ENCODE assay signal across 8 cellular contexts in the genomic region with DNA sequence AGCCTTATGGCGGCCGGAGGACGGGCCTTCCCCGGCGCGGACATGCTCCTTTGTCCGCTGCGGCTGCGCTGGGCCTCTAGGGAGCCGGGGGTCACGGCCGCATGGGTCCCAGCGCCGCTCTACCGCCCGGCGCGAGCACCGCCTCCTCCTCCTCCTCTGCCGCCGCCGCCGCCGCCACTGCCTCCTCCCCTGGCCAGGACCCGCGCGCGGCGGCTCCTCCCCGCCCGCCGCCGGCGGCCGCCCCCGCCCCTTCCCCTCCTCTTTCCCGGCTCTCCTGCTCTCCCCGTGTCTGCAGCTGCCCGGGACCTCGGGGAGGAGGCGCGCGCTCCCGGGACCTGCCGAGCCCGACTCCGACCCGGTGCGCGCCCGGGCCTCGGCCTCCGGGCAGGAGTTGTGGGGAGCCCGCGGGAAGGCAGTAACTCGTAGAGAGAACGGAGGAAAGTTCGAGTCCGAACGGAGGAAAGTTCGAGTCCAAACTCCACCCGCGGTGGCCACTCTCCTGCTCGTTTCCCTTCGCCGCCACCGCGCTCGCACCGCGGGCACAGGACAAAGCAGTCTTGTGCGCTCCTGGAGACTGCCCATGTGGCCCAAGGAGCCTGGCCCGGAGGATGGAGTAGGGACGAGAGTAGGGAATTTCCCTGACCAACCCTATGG. TPM values are rescaled to one million over a fixed set of nuclear protein-coding genes. Genes with fewer than 3 reads are reported as not detected.
A peak's percentile ranks its signal among the peaks of the same experiment; 100 is the strongest.
DNase-seq lines count a peak whose midpoint lies in the region; ATAC-seq, FAIRE-seq and TF ChIP-seq lines count a peak whose summit lies in the region.

A gene with protein sequence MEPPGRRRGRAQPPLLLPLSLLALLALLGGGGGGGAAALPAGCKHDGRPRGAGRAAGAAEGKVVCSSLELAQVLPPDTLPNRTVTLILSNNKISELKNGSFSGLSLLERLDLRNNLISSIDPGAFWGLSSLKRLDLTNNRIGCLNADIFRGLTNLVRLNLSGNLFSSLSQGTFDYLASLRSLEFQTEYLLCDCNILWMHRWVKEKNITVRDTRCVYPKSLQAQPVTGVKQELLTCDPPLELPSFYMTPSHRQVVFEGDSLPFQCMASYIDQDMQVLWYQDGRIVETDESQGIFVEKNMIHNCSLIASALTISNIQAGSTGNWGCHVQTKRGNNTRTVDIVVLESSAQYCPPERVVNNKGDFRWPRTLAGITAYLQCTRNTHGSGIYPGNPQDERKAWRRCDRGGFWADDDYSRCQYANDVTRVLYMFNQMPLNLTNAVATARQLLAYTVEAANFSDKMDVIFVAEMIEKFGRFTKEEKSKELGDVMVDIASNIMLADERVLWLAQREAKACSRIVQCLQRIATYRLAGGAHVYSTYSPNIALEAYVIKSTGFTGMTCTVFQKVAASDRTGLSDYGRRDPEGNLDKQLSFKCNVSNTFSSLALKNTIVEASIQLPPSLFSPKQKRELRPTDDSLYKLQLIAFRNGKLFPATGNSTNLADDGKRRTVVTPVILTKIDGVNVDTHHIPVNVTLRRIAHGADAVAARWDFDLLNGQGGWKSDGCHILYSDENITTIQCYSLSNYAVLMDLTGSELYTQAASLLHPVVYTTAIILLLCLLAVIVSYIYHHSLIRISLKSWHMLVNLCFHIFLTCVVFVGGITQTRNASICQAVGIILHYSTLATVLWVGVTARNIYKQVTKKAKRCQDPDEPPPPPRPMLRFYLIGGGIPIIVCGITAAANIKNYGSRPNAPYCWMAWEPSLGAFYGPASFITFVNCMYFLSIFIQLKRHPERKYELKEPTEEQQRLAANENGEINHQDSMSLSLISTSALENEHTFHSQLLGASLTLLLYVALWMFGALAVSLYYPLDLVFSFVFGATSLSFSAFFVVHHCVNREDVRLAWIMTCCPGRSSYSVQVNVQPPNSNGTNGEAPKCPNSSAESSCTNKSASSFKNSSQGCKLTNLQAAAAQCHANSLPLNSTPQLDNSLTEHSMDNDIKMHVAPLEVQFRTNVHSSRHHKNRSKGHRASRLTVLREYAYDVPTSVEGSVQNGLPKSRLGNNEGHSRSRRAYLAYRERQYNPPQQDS (N-terminal part only) (minus strand): TSS at position 179 of the 654 bp plus-strand sequence. CDS start 282 bp downstream, outside the sequence.

- H3K27me3 ChIP-seq in endothelial cell of umbilical vein (ENCODE audit: control insufficient read depth in 2 of 2, insufficient read depth in 2 of 2, low read length in 2 of 2) (no peaks in the 10 kb centered on the region), mesenchymal stem cell (ENCODE audit: control insufficient read depth in 1 of 2, insufficient read depth in 1 of 2, low read length in 2 of 2) (no peaks in the 10 kb centered on the region)

- 2% methylated on average over 59 of the region's 74 CpGs for WGBS in mesenchymal stem cell

- peak; percentile 49 to 55 for DNase-seq in NCI-H1930 (lab: John Stamatoyannopoulos, UW)
- DNase-seq in activated CD4-positive, alpha-beta T cell treated with anti-CD3 and anti-CD28 coated beads, Interleukin-2, amount 10 ng/mL, durations not matched to agents 24 days and 14 days, result peak; percentile 83
- DNase-seq in endothelial cell of umbilical vein (ENCODE audit: low read depth, low spot score), result peak; percentile 81
- peak; percentile 78 for DNase-seq in mesenchymal stem cell
- DNase-seq in stimulated activated CD8-positive, alpha-beta memory T cell treated with anti-CD3 and anti-CD28 coated beads, Interleukin-15, amount 100 ng/mL, for 48 hours (ENCODE audit: low read depth in 2 of 2), result peak; percentile 9 to 11
- DNase-seq in pons (ENCODE audit: low spot score), result no peak

- ATAC-seq in GM21786 (IDR thresholded peaks at IDR 0.05; ENCODE audit: unreplicated experiment), result peak; percentile 53

- H2BK120ac ChIP-seq in mesenchymal stem cell (ENCODE audit: low read depth, low read length), result peak within 1 kb of the TSS; percentile 67

- H3K9me3 ChIP-seq in endothelial cell of umbilical vein (replicated peaks; ENCODE audit: control insufficient read depth, insufficient read depth, low read length), result no peaks in the 10 kb centered on the region
- no peaks in the 10 kb centered on the region for H3K9me3 ChIP-seq in mesenchymal stem cell (ENCODE audit: control insufficient read depth, low read length)

- FAIRE-seq in endothelial cell of umbilical vein (lab: Jason Lieb, UNC), result peak; percentile 63

- H3K4me3 ChIP-seq in endothelial cell of umbilical vein (replicated peaks in 1 of 3; ENCODE audit: insufficient read depth in 1 of 3, low read depth in 1 of 3, low read length in 3 of 3), result peak within 1 kb of the TSS; percentile 62 to 85 (median 68)
- H3K4me3 ChIP-seq in mesenchymal stem cell (ENCODE audit: insufficient read depth in 1 of 2, low read depth in 1 of 2, low read length in 2 of 2), result peak within 1 kb of the TSS; percentile 67 to 88

- H3K4me1 Mint-ChIP-seq in activated CD4-positive, alpha-beta T cell treated with anti-CD3 and anti-CD28 coated beads, Interleukin-2, amount 10 ng/mL, durations not matched to agents 24 days and 14 days, result peaks cover 21% of the 10 kb centered on the region

- H3K27ac ChIP-seq in C4-2B (peak within 1 kb of the TSS; percentile 79), endothelial cell of umbilical vein (ENCODE audit: insufficient read depth, low read depth, low read length) (peak within 1 kb of the TSS; percentile 4), mesenchymal stem cell (ENCODE audit: low read length, poor library complexity, severe bottlenecking) (peak within 1 kb of the TSS; percentile 72)

- H2AK5ac ChIP-seq in mesenchymal stem cell (ENCODE audit: low read length, severe bottlenecking), result no peak within 1 kb of the TSS

- peak within 1 kb of the TSS; percentile 100 for H3K4me3 Mint-ChIP-seq in activated CD4-positive, alpha-beta T cell treated with anti-CD3 and anti-CD28 coated beads, Interleukin-2, amount 10 ng/mL, durations not matched to agents 24 days and 14 days

- H3K9me1 ChIP-seq in endothelial cell of umbilical vein (replicated peaks; ENCODE audit: control insufficient read depth, extremely low read depth, insufficient read depth, low read length), result no peaks in the 10 kb centered on the region

- peaks cover 7% of the 10 kb centered on the region for H3K27me3 Mint-ChIP-seq in activated CD4-positive, alpha-beta T cell treated with anti-CD3 and anti-CD28 coated beads, Interleukin-2, amount 10 ng/mL, durations not matched to agents 24 days and 14 days

- H3K9ac ChIP-seq in endothelial cell of umbilical vein (replicated peaks; ENCODE audit: extremely low read depth, insufficient read depth, low read length) (peak within 1 kb of the TSS; percentile 69), mesenchymal stem cell (ENCODE audit: low read length) (peak within 1 kb of the TSS; percentile 88)

- H4K20me1 ChIP-seq in endothelial cell of umbilical vein (replicated peaks; ENCODE audit: control insufficient read depth, extremely low read depth, insufficient read depth, low read length), result no peaks in the 10 kb centered on the region

- H3K36me3 Mint-ChIP-seq in activated CD4-positive, alpha-beta T cell treated with anti-CD3 and anti-CD28 coated beads, Interleukin-2, amount 10 ng/mL, durations not matched to agents 24 days and 14 days (ENCODE audit: low read depth), result peaks cover 5% of the 10 kb centered on the region

- no peaks in the 10 kb centered on the region for H3K36me3 ChIP-seq in endothelial cell of umbilical vein (ENCODE audit: control insufficient read depth in 2 of 2, extremely low read depth in 1 of 2, insufficient read depth in 2 of 2, low read length in 2 of 2)
- H3K36me3 ChIP-seq in mesenchymal stem cell (ENCODE audit: control insufficient read depth in 1 of 2, insufficient read depth in 2 of 2, low read depth in 1 of 2, low read length in 2 of 2), result no peaks in the 10 kb centered on the region

- no peaks in the 10 kb centered on the region for H3K9me3 Mint-ChIP-seq in activated CD4-positive, alpha-beta T cell treated with anti-CD3 and anti-CD28 coated beads, Interleukin-2, amount 10 ng/mL, durations not matched to agents 24 days and 14 days

- H3K14ac ChIP-seq in mesenchymal stem cell (ENCODE audit: low read length in 2 of 2), result peak within 1 kb of the TSS in 1 of 2 experiments; percentile 84

- TF ChIP-seq CTCF in C4-2B (conservative IDR thresholded peaks at IDR 0.05), result no peak
- no peak for TF ChIP-seq CTCF in endothelial cell of umbilical vein (IDR thresholded peaks at IDR 0.05; ENCODE audit: extremely low read depth in 1 of 2, insufficient read depth in 1 of 2, low read depth in 1 of 2, low read length in 2 of 2)

- peak within 1 kb of the TSS in 1 of 2 experiments; percentile 96 for H3K23ac ChIP-seq in mesenchymal stem cell (ENCODE audit: low read length in 2 of 2)

- peaks cover 38% of the 10 kb centered on the region for H3K79me2 ChIP-seq in endothelial cell of umbilical vein (ENCODE audit: control insufficient read depth, insufficient read depth, low read length)

- H2BK5ac ChIP-seq in mesenchymal stem cell (ENCODE audit: low read depth, low read length, poor library complexity, severe bottlenecking), result peak within 1 kb of the TSS; percentile 83

- dilution Hi-C loops in endothelial cell of umbilical vein (cut with MboI; ENCODE audit: extremely low pct_ligation_motif_present, low sequenced_read_pairs), result no loop called here

- peak within 1 kb of the TSS; percentile 74 for H4K8ac ChIP-seq in mesenchymal stem cell (ENCODE audit: low read length)

- peak within 1 kb of the TSS; percentile 95 for H2AFZ ChIP-seq in endothelial cell of umbilical vein (ENCODE audit: low read depth, low read length)
- H2AFZ ChIP-seq in mesenchymal stem cell (ENCODE audit: low read depth, low read length), result peak within 1 kb of the TSS; percentile 98

- H3K4ac ChIP-seq in mesenchymal stem cell (ENCODE audit: low read depth in 1 of 2, low read length in 2 of 2), result peak within 1 kb of the TSS; percentile 63 to 70

- peak within 1 kb of the TSS in 1 of 2 experiments; percentile 83 for H2BK12ac ChIP-seq in mesenchymal stem cell (ENCODE audit: low read length in 2 of 2)

- peak within 1 kb of the TSS; percentile 99 for H3K4me2 ChIP-seq in endothelial cell of umbilical vein (ENCODE audit: insufficient read depth, low read length)
- peak within 1 kb of the TSS; percentile 99 for H3K4me2 ChIP-seq in mesenchymal stem cell (ENCODE audit: low read length, poor library complexity, severe bottlenecking)

- POLR2A ChIA-PET in endothelial cell of umbilical vein (lab: Charles Lee), result interaction anchor here (0.5 kb wide), 1 partner anchor 40 kb away, joined by 3 read pairs; no protein-coding TSS in a partner anchor

- BruUV-seq in endothelial cell of umbilical vein (replicated peaks; lab: Mats Ljungman, UMichigan), result TSS peak; percentile 68

- intact Hi-C loops in activated CD4-positive, alpha-beta T cell treated with anti-CD3 and anti-CD28 coated beads, Interleukin-2, amount 10 ng/mL, durations not matched to agents 24 days and 14 days (cut with micrococcal nuclease), result loop anchor here (1.0 to 10.0 kb wide), 5 partner anchors 15 to 819 kb away; no protein-coding TSS in a partner anchor
- intact Hi-C loops in endothelial cell of umbilical vein (cut with micrococcal nuclease), result loop anchor here (1.0 to 2.0 kb wide), 5 partner anchors 13 to 747 kb away; no protein-coding TSS in a partner anchor

- H3K79me1 ChIP-seq in mesenchymal stem cell (replicated peaks; ENCODE audit: low read length, poor library complexity, severe bottlenecking), result peaks cover 9% of the 10 kb centered on the region

- peak within 1 kb of the TSS; percentile 96 for H3K27ac Mint-ChIP-seq in activated CD4-positive, alpha-beta T cell treated with anti-CD3 and anti-CD28 coated beads, Interleukin-2, amount 10 ng/mL, durations not matched to agents 24 days and 14 days

- peak within 1 kb of the TSS; percentile 65 to 93 for H3K18ac ChIP-seq in mesenchymal stem cell (ENCODE audit: low read depth in 1 of 2, low read length in 2 of 2)

- H3K4me1 ChIP-seq in endothelial cell of umbilical vein (ENCODE audit: control insufficient read depth, extremely low read depth, insufficient read depth, low read length), result peaks cover 17% of the 10 kb centered on the region
- peaks cover 2% of the 10 kb centered on the region for H3K4me1 ChIP-seq in mesenchymal stem cell (ENCODE audit: control insufficient read depth, insufficient read depth, low read depth, low read length)

- no peak within 1 kb of the TSS for H2BK15ac ChIP-seq in mesenchymal stem cell (ENCODE audit: low read depth, poor library complexity, severe bottlenecking)

- CTCF ChIA-PET in endothelial cell of umbilical vein (lab: Charles Lee), result interaction anchor here (1.1 kb wide), 1 partner anchor 127 kb away, joined by 3 read pairs; no protein-coding TSS in a partner anchor

- H4K91ac ChIP-seq in mesenchymal stem cell (ENCODE audit: low read length), result peak within 1 kb of the TSS; percentile 81

- TF ChIP-seq POLR2A in endothelial cell of umbilical vein (IDR thresholded peaks at IDR 0.05; ENCODE audit: low read depth, low read length), result no peak

RNA-seq across cellular contexts. Expression of the gene that starts here (rescaled TPM):
- total RNA-seq in activated CD4-positive, alpha-beta T cell treated with anti-CD3 and anti-CD28 coated beads, Interleukin-2, amount 10 ng/mL, durations not matched to agents 24 days and 14 days, result 23.0 and 23.1 TPM in 2 replicates
- 34.4 and 36.2 TPM in 2 replicates for total RNA-seq in endothelial cell of umbilical vein
- polyA plus RNA-seq in endothelial cell of umbilical vein, result 13.1 and 17.2 TPM in 2 replicates
- polyA plus RNA-seq in endothelial cell of umbilical vein (2011; cell fraction: cytosol; rRNA removed), result 15.1 and 15.7 TPM in 2 replicates
- 40.0 and 42.2 TPM in 2 replicates for polyA plus RNA-seq in endothelial cell of umbilical vein (2011; cell fraction: nucleus; rRNA removed)
- 28.2 and 34.4 TPM in 2 replicates for polyA plus RNA-seq in endothelial cell of umbilical vein (2012)
- polyA minus RNA-seq in endothelial cell of umbilical vein, result 87.4 and 135 TPM in 2 replicates
- polyA minus RNA-seq in endothelial cell of umbilical vein (2011; cell fraction: cytosol; rRNA and poly(A)+ RNA removed), result 6.7 TPM
- 67.8 and 132 TPM in 2 replicates for polyA minus RNA-seq in endothelial cell of umbilical vein (2011; cell fraction: nucleus; rRNA and poly(A)+ RNA removed)
- polyA plus RNA-seq in mesenchymal stem cell (2013, experiment 1 of 2), result 19.9 TPM
- 19.8 TPM for polyA plus RNA-seq in mesenchymal stem cell (2013, experiment 2 of 2)

Comparison
In these comparisons a context has a peak if more than half of its experiments do, and no peak if none do; other contexts are left out.
1. H3K27ac ChIP-seq: peak in every context shown above with its lines; median percentile 79 in C4-2B; 72 in mesenchymal stem cell; 4 in endothelial cell of umbilical vein.